ENCODE assay signal across 13 cellular contexts in genomic region chr6:47180633-47181032, GRCh38.
A peak's percentile ranks its signal among the peaks of the same experiment; 100 is the strongest.
DNase-seq lines count a peak whose midpoint lies in the region; ATAC-seq and TF ChIP-seq lines count a peak whose summit lies in the region.
"Had no signal": no experiment of that assay in that cellular context is flagged by ENCODE, and none has a peak within 500 bp of the region (broad histone marks: within the 10 kb centered on the region; RNA-seq: fewer than 3 reads in every experiment).

No MANE protein-coding gene starts in this region.

- peaks cover 14% of the 10 kb centered on the region for H3K27me3 Mint-ChIP-seq in activated T-cell treated with anti-CD3 and anti-CD28 coated beads, Interleukin-2, amount 50 U/mL, for 72 hours (ENCODE audit: low read depth)
- H3K27me3 Mint-ChIP-seq in endodermal cell (ENCODE audit: insufficient read depth): no peaks in the 10 kb centered on the region

- peak overlapping the region; percentile 64 for H3K4me3 ChIP-seq in endodermal cell (ENCODE audit: low read length)
- H3K4me3 ChIP-seq: left lung had no signal

- H3K36me3 Mint-ChIP-seq in activated T-cell treated with anti-CD3 and anti-CD28 coated beads, Interleukin-2, amount 50 U/mL, for 72 hours (ENCODE audit: insufficient read depth in 2 of 2): no peaks in the 10 kb centered on the region
- no peaks in the 10 kb centered on the region for H3K36me3 Mint-ChIP-seq in endodermal cell (ENCODE audit: low read depth)

- no peak overlapping the region for H3K4me3 Mint-ChIP-seq in activated T-cell treated with anti-CD3 and anti-CD28 coated beads, Interleukin-2, amount 50 U/mL, for 72 hours
- no peak overlapping the region for H3K4me3 Mint-ChIP-seq in endodermal cell

- WGBS in endodermal cell (ENCODE audit: insufficient coverage in 1 of 2, insufficient read length in 1 of 2), 2 experiments: 79% methylated on average over 2 of the region's 2 CpGs; no CpG with 5 or more reads in 1 of the 2 experiments

- no peaks in the 10 kb centered on the region for H3K27me3 ChIP-seq in endodermal cell (ENCODE audit: control insufficient read depth, insufficient read depth, low read length, poor library complexity, severe bottlenecking)
- H3K27me3 ChIP-seq: left lung had no signal

- peak; percentile 66 to 75 for ATAC-seq in activated T-cell treated with anti-CD3 and anti-CD28 coated beads, Interleukin-2, amount 50 U/mL, for 72 hours (replicated peaks in 1 of 2)
- ATAC-seq: left lung had no signal

- TF ChIP-seq CTCF in endodermal cell (conservative IDR thresholded peaks at IDR 0.05): peak; percentile 14

- DNase-seq in activated T-cell treated with anti-CD3 and anti-CD28 coated beads, Interleukin-2, amount 50 U/mL, for 72 hours: peak in 1 of 2 donors; percentile 16
- DNase-seq in activated T-cell treated with anti-CD3 and anti-CD28 coated beads, Interleukin-2, amount 50 U/mL, for 48 hours: no peak
- peak; percentile 40 for DNase-seq in NCI-H1436 treated with DMSO at 0.1 percent for 48 hours (lab: John Stamatoyannopoulos, UW)
- DNase-seq in endodermal cell: peak; percentile 69
- peak; percentile 79 for DNase-seq in renal cortical epithelial cell (ENCODE audit: low read depth)
- DNase-seq in UCSD-AML1 (lab: John Stamatoyannopoulos, UW; ENCODE audit: unreplicated experiment): no peak
- DNase-seq in cerebellar cortex (ENCODE audit: low spot score): no peak
- DNase-seq in OCI-M2 (lab: John Stamatoyannopoulos, UW; ENCODE audit: unreplicated experiment): no peak
- DNase-seq: activated T-cell treated with anti-CD3 and anti-CD28 coated beads for 4 hours; left lung; NCI-H1417; stimulated activated CD4-positive, alpha-beta T cell treated with anti-CD3 and anti-CD28 coated beads, Interleukin-2, amount 100 ng/mL, for 24 hours; stimulated activated naive CD4-positive, alpha-beta T cell treated with Interleukin-2 at 50 U/mL for 16 hours had no signal

- H3K9ac ChIP-seq in endodermal cell (ENCODE audit: extremely low read depth, low read length, poor library complexity, severe bottlenecking): peak overlapping the region; percentile 26

- no peaks in the 10 kb centered on the region for H3K4me1 Mint-ChIP-seq in activated T-cell treated with anti-CD3 and anti-CD28 coated beads, Interleukin-2, amount 50 U/mL, for 72 hours (ENCODE audit: low read depth)
- peaks cover 25% of the 10 kb centered on the region for H3K4me1 Mint-ChIP-seq in endodermal cell

- H3K36me3 ChIP-seq in endodermal cell (ENCODE audit: control insufficient read depth, insufficient read depth, low read length): no peaks in the 10 kb centered on the region
- H3K36me3 ChIP-seq: left lung had no signal

- H3K9me3 Mint-ChIP-seq in activated T-cell treated with anti-CD3 and anti-CD28 coated beads, Interleukin-2, amount 50 U/mL, for 72 hours: no peaks in the 10 kb centered on the region
- no peaks in the 10 kb centered on the region for H3K9me3 Mint-ChIP-seq in endodermal cell

- H3K9me3 ChIP-seq in endodermal cell (ENCODE audit: control insufficient read depth, low read length): no peaks in the 10 kb centered on the region
- H3K9me3 ChIP-seq: left lung had no signal

- peaks cover 28% of the 10 kb centered on the region for H3K4me1 ChIP-seq in endodermal cell (ENCODE audit: control insufficient read depth, insufficient read depth, low read length)
- H3K4me1 ChIP-seq: left lung had no signal

- no peak overlapping the region for H3K27ac ChIP-seq in endodermal cell (ENCODE audit: low read depth, low read length)
- H3K27ac ChIP-seq: left lung had no signal

- no peak overlapping the region for H3K27ac Mint-ChIP-seq in activated T-cell treated with anti-CD3 and anti-CD28 coated beads, Interleukin-2, amount 50 U/mL, for 72 hours
- H3K27ac Mint-ChIP-seq in endodermal cell: peak overlapping the region; percentile 50

Comparison
In these comparisons a context has a peak if more than half of its experiments do, and no peak if none do; other contexts are left out.
1. DNase-seq: peak in NCI-H1436 treated with DMSO at 0.1 percent for 48 hours (single experiment), endodermal cell (single experiment) and renal cortical epithelial cell (single experiment); none in activated T-cell treated with anti-CD3 and anti-CD28 coated beads, Interleukin-2, amount 50 U/mL, for 48 hours (0 of 2), UCSD-AML1 (single experiment), cerebellar cortex (single experiment) and OCI-M2 (single experiment).